ENCODE assay signal across 9 cellular contexts in genomic region chr18:48711651-48712486, GRCh38.
A peak's percentile ranks its signal among the peaks of the same experiment; 100 is the strongest.
DNase-seq lines count a peak whose midpoint lies in the region; ATAC-seq, FAIRE-seq and TF ChIP-seq lines count a peak whose summit lies in the region.
"Had no signal": no experiment of that assay in that cellular context is flagged by ENCODE, and none has a peak within 500 bp of the region (broad histone marks: within the 10 kb centered on the region; RNA-seq: fewer than 3 reads in every experiment).

No MANE protein-coding gene starts in this region.

- H3K4me3 ChIP-seq in Panc1 (ENCODE audit: low read depth in 2 of 2, low read length in 2 of 2): no peak overlapping the region
- H3K4me3 ChIP-seq in endothelial cell of umbilical vein (replicated peaks in 1 of 3; ENCODE audit: insufficient read depth in 1 of 3, low read depth in 1 of 3, low read length in 3 of 3): no peak overlapping the region
- H3K4me3 ChIP-seq in mucosa of descending colon: no peak overlapping the region

- DNase-seq in CD4-positive, alpha-beta T cell: peak in 2 of 10 experiments; percentile 4 to 6
- DNase-seq in GM19239 (ENCODE audit: insufficient read length, low spot score): peak; percentile 37
- DNase-seq in Panc1 (ENCODE audit: low read depth, low spot score): peak; percentile 8
- peak; percentile 51 for DNase-seq in endothelial cell of umbilical vein (ENCODE audit: low read depth, low spot score)
- peak in 1 of 3 donors; percentile 38 for DNase-seq in mucosa of descending colon
- no peak for DNase-seq in T-helper 9 cell
- DNase-seq in glutamatergic neuron: no peak
- no peak for DNase-seq in NCI-H2081 treated with DMSO at 0.1 percent for 48 hours (lab: John Stamatoyannopoulos, UW)

- H3K9me1 ChIP-seq in endothelial cell of umbilical vein (replicated peaks; ENCODE audit: control insufficient read depth, extremely low read depth, insufficient read depth, low read length): no peaks in the 10 kb centered on the region

- TF ChIP-seq POLR2A in endothelial cell of umbilical vein (IDR thresholded peaks at IDR 0.05; ENCODE audit: low read depth, low read length): no peak

- no peaks in the 10 kb centered on the region for H3K4me1 ChIP-seq in Panc1 (ENCODE audit: control insufficient read depth, insufficient read depth, low read length)
- peaks cover 35% of the 10 kb centered on the region for H3K4me1 ChIP-seq in endothelial cell of umbilical vein (ENCODE audit: control insufficient read depth, extremely low read depth, insufficient read depth, low read length)
- H3K4me1 ChIP-seq in mucosa of descending colon (ENCODE audit: low read depth): peaks cover 13% of the 10 kb centered on the region

- peak; percentile 11 for TF ChIP-seq CTCF in CD4-positive, alpha-beta T cell (IDR thresholded peaks at IDR 0.05)
- no peak; the same call in 1 of the 2 replicates for TF ChIP-seq CTCF in Panc1 (IDR thresholded peaks at IDR 0.05)
- peak; percentile 45 to 56 for TF ChIP-seq CTCF in endothelial cell of umbilical vein (IDR thresholded peaks at IDR 0.05; ENCODE audit: extremely low read depth in 1 of 2, insufficient read depth in 1 of 2, low read depth in 1 of 2, low read length in 2 of 2)
- TF ChIP-seq CTCF in mucosa of descending colon (IDR thresholded peaks at IDR 0.05): no peak
- no peak for TF ChIP-seq CTCF in glutamatergic neuron (IDR thresholded peaks at IDR 0.05; ENCODE audit: partially characterized antibody, unreplicated experiment)

- ATAC-seq in CD4-positive, alpha-beta T cell (ENCODE audit: poor library complexity): no peak
- ATAC-seq in Panc1: peak; percentile 76; the same call in 1 of the 2 replicates
- peak; percentile 29 for ATAC-seq in mucosa of descending colon

- H3K9me3 ChIP-seq in CD4-positive, alpha-beta T cell (ENCODE audit: control insufficient read depth, low read length): no peaks in the 10 kb centered on the region
- H3K9me3 ChIP-seq in Panc1 (ENCODE audit: control insufficient read depth, insufficient read depth, low read depth, low read length) (no peaks in the 10 kb centered on the region), endothelial cell of umbilical vein (replicated peaks; ENCODE audit: control insufficient read depth, insufficient read depth, low read length) (no peaks in the 10 kb centered on the region), mucosa of descending colon (no peaks in the 10 kb centered on the region)

- CTCF ChIA-PET in CD4-positive, alpha-beta T cell (lab: Charles Lee): no interaction called here
- CTCF ChIA-PET in Panc1 (lab: Charles Lee): no interaction called here
- CTCF ChIA-PET in endothelial cell of umbilical vein (lab: Charles Lee): interaction anchor here (0.6 to 4.3 kb wide), 30 partner anchors 9 to 765 kb away, joined by 3 to 43 read pairs (median 3); partner anchors contain the start of gene SMAD7

- H4K20me1 ChIP-seq in endothelial cell of umbilical vein (replicated peaks; ENCODE audit: control insufficient read depth, extremely low read depth, insufficient read depth, low read length): no peaks in the 10 kb centered on the region

- no peaks in the 10 kb centered on the region for H3K9me3 Mint-ChIP-seq in CD4-positive, alpha-beta T cell
- H3K9me3 Mint-ChIP-seq in glutamatergic neuron (ENCODE audit: unreplicated experiment): peaks cover 6% of the 10 kb centered on the region
- H3K9me3 Mint-ChIP-seq: stimulated activated naive CD8-positive, alpha-beta T cell treated with anti-CD3 and anti-CD28 coated beads, Interleukin-15, Interleukin-2, amounts not matched to agents 100 ng/mL and 50 ng/mL, for 24 hours had no signal

- no peak overlapping the region for H3K27ac ChIP-seq in CD4-positive, alpha-beta T cell (ENCODE audit: low read depth, low read length)
- H3K27ac ChIP-seq in Panc1 (ENCODE audit: low read length) (no peak overlapping the region), endothelial cell of umbilical vein (ENCODE audit: insufficient read depth, low read depth, low read length) (no peak overlapping the region)

- no peaks in the 10 kb centered on the region for H3K36me3 Mint-ChIP-seq in CD4-positive, alpha-beta T cell (ENCODE audit: low read depth)
- H3K36me3 Mint-ChIP-seq in glutamatergic neuron (ENCODE audit: unreplicated experiment): no peaks in the 10 kb centered on the region

- FAIRE-seq in GM19239 (lab: Jason Lieb, UNC) (peak; percentile 18), endothelial cell of umbilical vein (lab: Jason Lieb, UNC) (peak; percentile 37)

- H3K9ac ChIP-seq in endothelial cell of umbilical vein (replicated peaks; ENCODE audit: extremely low read depth, insufficient read depth, low read length): no peak overlapping the region

- intact Hi-C loops in CD4-positive, alpha-beta T cell (cut with DNase I, micrococcal nuclease): loop anchor here in 1 of 2 experiments (1.0 kb wide), 1 partner anchor 330 kb away; no protein-coding TSS in a partner anchor
- intact Hi-C loops in Panc1 (cut with micrococcal nuclease; ENCODE audit: unreplicated experiment) (no loop called here), endothelial cell of umbilical vein (cut with micrococcal nuclease) (loop anchor here (1.0 to 2.0 kb wide), 3 partner anchors 65 to 526 kb away; no protein-coding TSS in a partner anchor), mucosa of descending colon (cut with DNase I, micrococcal nuclease) (no loop called here)

- H3K4me3 Mint-ChIP-seq in CD4-positive, alpha-beta T cell: no peak overlapping the region
- no peak overlapping the region for H3K4me3 Mint-ChIP-seq in glutamatergic neuron (ENCODE audit: unreplicated experiment)
- H3K4me3 Mint-ChIP-seq: stimulated activated naive CD8-positive, alpha-beta T cell treated with anti-CD3 and anti-CD28 coated beads, Interleukin-15, Interleukin-2, amounts not matched to agents 100 ng/mL and 50 ng/mL, for 24 hours had no signal

- H3K36me3 ChIP-seq in Panc1 (ENCODE audit: control insufficient read depth, insufficient read depth, low read length) (no peaks in the 10 kb centered on the region), endothelial cell of umbilical vein (ENCODE audit: control insufficient read depth in 2 of 2, extremely low read depth in 1 of 2, insufficient read depth in 2 of 2, low read length in 2 of 2) (no peaks in the 10 kb centered on the region), mucosa of descending colon (ENCODE audit: low read depth) (no peaks in the 10 kb centered on the region)

- POLR2A ChIA-PET in CD4-positive, alpha-beta T cell (lab: Charles Lee): no interaction called here
- POLR2A ChIA-PET in Panc1 (lab: Charles Lee) (no interaction called here), endothelial cell of umbilical vein (lab: Charles Lee) (no interaction called here)

- no peak overlapping the region for H3K4me2 ChIP-seq in endothelial cell of umbilical vein (ENCODE audit: insufficient read depth, low read length)

- dilution Hi-C loops in endothelial cell of umbilical vein (cut with MboI; ENCODE audit: extremely low pct_ligation_motif_present, low sequenced_read_pairs): no loop called here

- in situ Hi-C loops in Panc1 (cut with HindIII; ENCODE audit: low pct_unique_long_range_greater_than_20kb, low sequenced_read_pairs): no loop called here

- H3K27ac Mint-ChIP-seq in CD4-positive, alpha-beta T cell: no peak overlapping the region
- H3K27ac Mint-ChIP-seq in glutamatergic neuron (ENCODE audit: unreplicated experiment): no peak overlapping the region
- H3K27ac Mint-ChIP-seq: stimulated activated naive CD8-positive, alpha-beta T cell treated with anti-CD3 and anti-CD28 coated beads, Interleukin-15, Interleukin-2, amounts not matched to agents 100 ng/mL and 50 ng/mL, for 24 hours had no signal

- no peaks in the 10 kb centered on the region for H3K27me3 Mint-ChIP-seq in CD4-positive, alpha-beta T cell
- peaks cover 5% of the 10 kb centered on the region for H3K27me3 Mint-ChIP-seq in glutamatergic neuron (ENCODE audit: unreplicated experiment)
- H3K27me3 Mint-ChIP-seq: stimulated activated naive CD8-positive, alpha-beta T cell treated with anti-CD3 and anti-CD28 coated beads, Interleukin-15, Interleukin-2, amounts not matched to agents 100 ng/mL and 50 ng/mL, for 24 hours had no signal

- H3K27me3 ChIP-seq in CD4-positive, alpha-beta T cell (ENCODE audit: control insufficient read depth, insufficient read depth, low read length): no peaks in the 10 kb centered on the region
- no peaks in the 10 kb centered on the region for H3K27me3 ChIP-seq in Panc1 (ENCODE audit: control insufficient read depth, insufficient read depth, low read length)
- no peaks in the 10 kb centered on the region for H3K27me3 ChIP-seq in endothelial cell of umbilical vein (ENCODE audit: control insufficient read depth in 2 of 2, insufficient read depth in 2 of 2, low read length in 2 of 2)

- no peaks in the 10 kb centered on the region for H3K4me1 Mint-ChIP-seq in CD4-positive, alpha-beta T cell (ENCODE audit: low read depth)
- peaks cover 20% of the 10 kb centered on the region for H3K4me1 Mint-ChIP-seq in glutamatergic neuron (ENCODE audit: low read depth, unreplicated experiment)

- no peak overlapping the region for H2AFZ ChIP-seq in endothelial cell of umbilical vein (ENCODE audit: low read depth, low read length)

- no peaks in the 10 kb centered on the region for H3K79me2 ChIP-seq in endothelial cell of umbilical vein (ENCODE audit: control insufficient read depth, insufficient read depth, low read length)

- BruUV-seq in Panc1 (replicated peaks; lab: Mats Ljungman, UMichigan) (no TSS peak), endothelial cell of umbilical vein (replicated peaks; lab: Mats Ljungman, UMichigan) (no TSS peak)

TF ChIP-seq in endothelial cell of umbilical vein, 7 proteins besides CTCF, POLR2A, EP300 and RAD21:
- no peak for TF ChIP-seq EZH2 (IDR thresholded peaks at IDR 0.05; ENCODE audit: borderline replicate concordance, low read depth, low read length, severe bottlenecking)
- TF ChIP-seq JUN (IDR thresholded peaks at IDR 0.05; ENCODE audit: borderline replicate concordance, insufficient read depth, insufficient read length, low read depth): no peak
- no peak for TF ChIP-seq GATA2 (IDR thresholded peaks at IDR 0.05; ENCODE audit: insufficient read depth, insufficient read length, low read depth, low read length)
- TF ChIP-seq POLR2AphosphoS5 (IDR thresholded peaks at IDR 0.05; ENCODE audit: insufficient read depth, low read depth, low read length): no peak
- TF ChIP-seq MAX (IDR thresholded peaks at IDR 0.05; ENCODE audit: insufficient read depth, insufficient read length): no peak
- TF ChIP-seq MYC (IDR thresholded peaks at IDR 0.05; ENCODE audit: low read depth, low read length): no peak
- TF ChIP-seq FOS (IDR thresholded peaks at IDR 0.05; ENCODE audit: borderline replicate concordance, insufficient read depth, low read length): no peak

Comparison
In these comparisons a context has a peak if more than half of its experiments do, and no peak if none do; other contexts are left out.
1. DNase-seq: peak in GM19239 (single experiment), Panc1 (single experiment) and endothelial cell of umbilical vein (single experiment); none in T-helper 9 cell (single experiment), glutamatergic neuron (single experiment) and NCI-H2081 treated with DMSO at 0.1 percent for 48 hours (single experiment).
2. CTCF ChIP-seq: peak in CD4-positive, alpha-beta T cell (single experiment) and endothelial cell of umbilical vein (2 of 2); none in Panc1 (single experiment), mucosa of descending colon (single experiment) and glutamatergic neuron (single experiment).